Comparison of ENCODE assay signal across 7 cellular contexts in genomic region chr17:69441179-69441578, GRCh38. TPM values are rescaled to one million over a fixed set of nuclear protein-coding genes. Genes with fewer than 3 reads are reported as not detected.
"Had no signal": no experiment of that assay in that cellular context is flagged by ENCODE, and none has a peak within 500 bp of the region (broad histone marks: within the 10 kb centered on the region; RNA-seq: fewer than 3 reads in every experiment).

No MANE protein-coding gene starts in this region.

- FAIRE-seq: HepG2, HTR-8/SVneo, K562 had no signal

- H3K27ac ChIP-seq: HL-60 had no signal

- ATAC-seq: HepG2, K562 had no signal

- DNase-seq: IMR-90, KBM-7, KG1 had no signal

- H3K4me3 ChIP-seq: K562 had no signal

RNA-seq across cellular contexts. Expression of gene MAP2K6, which starts 26.7 kb away (rescaled TPM):
- polyA plus RNA-seq: K562 had no signal
